32 cellular contexts compared by ENCODE assay signal in genomic region chr1:211114446-211114845, GRCh38. TPM values are rescaled to one million over a fixed set of nuclear protein-coding genes. Genes with fewer than 3 reads are reported as not detected.
"Had no signal": no experiment of that assay in that cellular context is flagged by ENCODE, and none has a peak within 500 bp of the region (broad histone marks: within the 10 kb centered on the region; RNA-seq: fewer than 3 reads in every experiment).

No MANE protein-coding gene starts in this region.

- H3K9me3 ChIP-seq: ascending aorta, colonic mucosa had no signal

- H3K27ac ChIP-seq: ascending aorta, colonic mucosa, VCaP had no signal

- H3K27me3 ChIP-seq: ascending aorta, colonic mucosa had no signal

- H3K4me1 ChIP-seq: ascending aorta, colonic mucosa had no signal

- ATAC-seq: activated CD4-positive, alpha-beta T cell treated with anti-CD3 and anti-CD28 coated beads for 36 hours; activated CD8-positive, alpha-beta memory T cell treated with anti-CD3 and anti-CD28 coated beads, Interleukin-2, amount 10 ng/mL, durations not matched to agents 7 days and 5 days; activated CD8-positive, alpha-beta T cell treated with anti-CD3 and anti-CD28 coated beads, Interleukin-2, amount 10 ng/mL, durations not matched to agents 7 days and 5 days; activated naive CD8-positive, alpha-beta T cell treated with anti-CD3 and anti-CD28 coated beads, Interleukin-2, amount 50 U/mL, for 24 hours; T-cell; T-helper 17 cell had no signal

- H3K36me3 ChIP-seq: ascending aorta, colonic mucosa had no signal

- H3K4me3 ChIP-seq: ascending aorta, colonic mucosa had no signal

- DNase-seq: activated B cell treated with CpG ODN at 0.5 μM for 24 hours; activated CD4-positive, alpha-beta memory T cell treated with anti-CD3 and anti-CD28 coated beads, Interleukin-2, amount 10 ng/mL, durations not matched to agents 7 days and 5 days; activated CD4-positive, alpha-beta T cell treated with anti-CD3 and anti-CD28 coated beads for 1 hour; activated CD4-positive, alpha-beta T cell treated with anti-CD3 and anti-CD28 coated beads for 36 hours; activated CD4-positive, alpha-beta T cell treated with anti-CD3 and anti-CD28 coated beads for 48 hours; activated CD4-positive, alpha-beta T cell treated with anti-CD3 and anti-CD28 coated beads, Interleukin-2, amount 10 ng/mL, durations not matched to agents 7 days and 5 days; activated CD4-positive, alpha-beta T cell treated with anti-CD3 and anti-CD28 coated beads, Interleukin-2, amount 50 U/mL, for 48 hours; activated CD8-positive, alpha-beta memory T cell treated with anti-CD3 and anti-CD28 coated beads for 24 hours; activated CD8-positive, alpha-beta memory T cell treated with anti-CD3 and anti-CD28 coated beads, Interleukin-2, amount 10 ng/mL, durations not matched to agents 7 days and 5 days; activated CD8-positive, alpha-beta memory T cell treated with anti-CD3 and anti-CD28 coated beads, Interleukin-2, amount 50 U/mL, for 48 hours; activated CD8-positive, alpha-beta T cell treated with anti-CD3 and anti-CD28 coated beads, Interleukin-2, amount 10 ng/mL, durations not matched to agents 7 days and 5 days; activated effector memory CD4-positive, alpha-beta T cell treated with Interleukin-2 at 50 U/mL for 16 hours; activated gamma-delta T cell; activated naive CD4-positive, alpha-beta T cell treated with anti-CD3 and anti-CD28 coated beads, Interleukin-2, amount 10 ng/mL, durations not matched to agents 7 days and 5 days; activated naive CD4-positive, alpha-beta T cell treated with Interleukin-2 at 50 U/mL for 16 hours; activated naive CD8-positive, alpha-beta T cell treated with anti-CD3 and anti-CD28 coated beads, Interleukin-2, amount 10 ng/mL, durations not matched to agents 7 days and 5 days; activated naive CD8-positive, alpha-beta T cell treated with anti-CD3 and anti-CD28 coated beads, Interleukin-2, amount 50 U/mL, for 24 hours; activated T-cell treated with anti-CD3 and anti-CD28 coated beads, Interleukin-2, amount 50 U/mL, for 24 hours; activated T-cell treated with anti-CD3 and anti-CD28 coated beads, Interleukin-2, amount 50 U/mL, for 48 hours; amygdala; anterior cingulate cortex; central memory CD4-positive, alpha-beta T cell; colonic mucosa; T-cell; T-helper 17 cell; T1000 had no signal

RNA-seq across cellular contexts. Expression of gene KCNH1, which starts 19.5 kb away (rescaled TPM):
- total RNA-seq: activated B cell treated with CpG ODN at 0.5 μM for 24 hours; activated CD4-positive, alpha-beta memory T cell treated with anti-CD3 and anti-CD28 coated beads, Interleukin-2, amount 10 ng/mL, durations not matched to agents 7 days and 5 days; activated CD4-positive, alpha-beta T cell treated with anti-CD3 and anti-CD28 coated beads for 36 hours; activated CD4-positive, alpha-beta T cell treated with anti-CD3 and anti-CD28 coated beads, Interleukin-2, amount 10 ng/mL, durations not matched to agents 7 days and 5 days; activated CD8-positive, alpha-beta memory T cell treated with anti-CD3 and anti-CD28 coated beads, Interleukin-2, amount 10 ng/mL, durations not matched to agents 7 days and 5 days; activated CD8-positive, alpha-beta T cell treated with anti-CD3 and anti-CD28 coated beads, Interleukin-2, amount 10 ng/mL, durations not matched to agents 7 days and 5 days; activated naive CD8-positive, alpha-beta T cell treated with anti-CD3 and anti-CD28 coated beads, Interleukin-2, amount 10 ng/mL, durations not matched to agents 7 days and 5 days; activated T-helper 2 cell treated with anti-CD3 and anti-CD28 coated beads, Interferon-gamma antibody, Interleukin-2, Interleukin-4, amounts not matched to agents 10 μg/mL and 5 μg/mL and 100 μg/mL, durations not matched to agents 14 hours and 24 hours and 36 hours; ascending aorta; cardiac septum; T-cell; T-helper 1 cell treated with Interleukin-12 subunit alpha and Interleukin-12 subunit beta and Interleukin-4 antibody, amounts not matched to agents 30 ng/mL and 1 ng/mL, for 36 hours; T-helper 17 cell; T-helper 2 cell treated with Interferon-gamma antibody and Interleukin-4, amounts not matched to agents 100 ng/mL and 5 ng/mL, for 36 hours had no signal
